Comparison of ENCODE assay signal across 1 cellular context in the genomic region with DNA sequence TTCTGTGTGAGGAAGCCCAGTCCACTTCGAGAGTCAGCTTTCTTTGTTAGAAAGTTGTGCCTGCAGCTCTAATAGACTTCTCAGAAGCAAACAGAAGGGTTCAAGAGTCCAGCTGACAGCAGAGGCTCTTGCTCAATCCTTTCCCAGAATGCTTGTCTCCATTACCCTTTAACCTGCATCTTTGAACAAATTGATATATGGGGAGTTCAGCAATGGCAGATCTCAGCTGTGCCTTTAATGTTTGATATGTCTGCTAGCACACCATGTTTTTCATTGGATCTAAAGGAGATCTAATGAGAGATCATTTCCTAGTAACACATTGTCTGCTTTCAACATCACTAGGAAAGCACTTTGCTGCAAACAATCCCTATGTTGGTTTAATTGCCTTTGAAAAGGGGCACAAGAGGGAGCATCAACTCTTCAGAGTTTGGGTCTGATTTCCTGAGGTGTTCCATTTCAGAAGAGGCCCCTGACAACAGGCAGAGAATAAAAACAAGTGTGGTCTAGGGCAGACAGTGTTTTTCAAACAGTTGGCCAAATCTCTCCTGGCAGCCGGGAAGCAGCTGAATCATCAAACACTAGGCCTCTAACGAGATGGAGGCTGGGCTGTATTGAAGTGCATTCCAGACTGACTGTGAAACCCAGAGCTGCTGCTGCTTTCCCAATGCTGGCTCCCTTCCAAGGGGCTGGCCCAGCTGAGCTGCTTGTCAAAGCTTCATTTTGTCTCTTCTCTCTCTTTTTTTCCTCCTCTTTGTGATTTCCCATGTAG.
A peak's percentile ranks its signal among the peaks of the same experiment; 100 is the strongest.
TF ChIP-seq lines count a peak whose summit lies in the region.

No MANE protein-coding gene starts in this region.

TF ChIP-seq in HepG2, 621 proteins besides CTCF, POLR2A, EP300 and RAD21 (continued from another document):
- TF ChIP-seq, protein P1, sequence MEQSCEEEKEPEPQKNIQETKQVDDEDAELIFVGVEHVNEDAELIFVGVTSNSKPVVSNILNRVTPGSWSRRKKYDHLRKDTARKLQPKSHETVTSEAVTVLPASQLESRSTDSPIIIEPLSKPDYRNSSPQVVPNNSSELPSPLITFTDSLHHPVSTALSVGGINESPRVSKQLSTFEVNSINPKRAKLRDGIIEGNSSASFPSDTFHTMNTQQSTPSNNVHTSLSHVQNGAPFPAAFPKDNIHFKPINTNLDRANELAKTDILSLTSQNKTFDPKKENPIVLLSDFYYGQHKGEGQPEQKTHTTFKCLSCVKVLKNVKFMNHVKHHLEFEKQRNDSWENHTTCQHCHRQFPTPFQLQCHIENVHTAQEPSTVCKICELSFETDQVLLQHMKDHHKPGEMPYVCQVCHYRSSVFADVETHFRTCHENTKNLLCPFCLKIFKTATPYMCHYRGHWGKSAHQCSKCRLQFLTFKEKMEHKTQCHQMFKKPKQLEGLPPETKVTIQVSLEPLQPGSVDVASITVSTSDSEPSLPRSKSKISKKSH (CRISPR knock-in tag; IDR thresholded peaks at IDR 0.05; ENCODE audit: borderline replicate concordance), result no peak
- no peak for TF ChIP-seq GZF1 (CRISPR knock-in tag; IDR thresholded peaks at IDR 0.05)
- TF ChIP-seq PAF1 (CRISPR knock-in tag; IDR thresholded peaks at IDR 0.05), result no peak
- TF ChIP-seq, protein P2, sequence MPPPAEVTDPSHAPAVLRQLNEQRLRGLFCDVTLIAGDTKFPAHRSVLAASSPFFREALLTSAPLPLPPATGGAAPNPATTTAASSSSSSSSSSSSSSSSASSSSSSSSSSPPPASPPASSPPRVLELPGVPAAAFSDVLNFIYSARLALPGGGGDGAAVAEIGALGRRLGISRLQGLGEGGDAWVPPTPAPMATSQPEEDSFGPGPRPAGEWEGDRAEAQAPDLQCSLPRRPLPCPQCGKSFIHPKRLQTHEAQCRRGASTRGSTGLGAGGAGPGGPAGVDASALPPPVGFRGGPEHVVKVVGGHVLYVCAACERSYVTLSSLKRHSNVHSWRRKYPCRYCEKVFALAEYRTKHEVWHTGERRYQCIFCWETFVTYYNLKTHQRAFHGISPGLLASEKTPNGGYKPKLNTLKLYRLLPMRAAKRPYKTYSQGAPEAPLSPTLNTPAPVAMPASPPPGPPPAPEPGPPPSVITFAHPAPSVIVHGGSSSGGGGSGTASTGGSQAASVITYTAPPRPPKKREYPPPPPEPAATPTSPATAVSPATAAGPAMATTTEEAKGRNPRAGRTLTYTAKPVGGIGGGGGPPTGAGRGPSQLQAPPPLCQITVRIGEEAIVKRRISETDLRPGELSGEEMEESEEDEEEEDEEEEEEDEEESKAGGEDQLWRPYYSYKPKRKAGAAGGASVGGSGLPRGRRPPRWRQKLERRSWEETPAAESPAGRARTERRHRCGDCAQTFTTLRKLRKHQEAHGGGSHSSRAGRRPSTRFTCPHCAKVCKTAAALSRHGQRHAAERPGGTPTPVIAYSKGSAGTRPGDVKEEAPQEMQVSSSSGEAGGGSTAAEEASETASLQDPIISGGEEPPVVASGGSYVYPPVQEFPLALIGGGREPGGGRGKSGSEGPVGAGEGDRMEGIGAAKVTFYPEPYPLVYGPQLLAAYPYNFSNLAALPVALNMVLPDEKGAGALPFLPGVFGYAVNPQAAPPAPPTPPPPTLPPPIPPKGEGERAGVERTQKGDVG (CRISPR knock-in tag; IDR thresholded peaks at IDR 0.05; ENCODE audit: borderline replicate concordance), result no peak
- TF ChIP-seq RBM22 (optimal IDR thresholded peaks at IDR 0.05; ENCODE audit: low read length), result no peak
- peak; percentile 94 for TF ChIP-seq CEBPB (IDR thresholded peaks at IDR 0.05; ENCODE audit: borderline replicate concordance, low read depth, low read length)
- TF ChIP-seq, protein P3, sequence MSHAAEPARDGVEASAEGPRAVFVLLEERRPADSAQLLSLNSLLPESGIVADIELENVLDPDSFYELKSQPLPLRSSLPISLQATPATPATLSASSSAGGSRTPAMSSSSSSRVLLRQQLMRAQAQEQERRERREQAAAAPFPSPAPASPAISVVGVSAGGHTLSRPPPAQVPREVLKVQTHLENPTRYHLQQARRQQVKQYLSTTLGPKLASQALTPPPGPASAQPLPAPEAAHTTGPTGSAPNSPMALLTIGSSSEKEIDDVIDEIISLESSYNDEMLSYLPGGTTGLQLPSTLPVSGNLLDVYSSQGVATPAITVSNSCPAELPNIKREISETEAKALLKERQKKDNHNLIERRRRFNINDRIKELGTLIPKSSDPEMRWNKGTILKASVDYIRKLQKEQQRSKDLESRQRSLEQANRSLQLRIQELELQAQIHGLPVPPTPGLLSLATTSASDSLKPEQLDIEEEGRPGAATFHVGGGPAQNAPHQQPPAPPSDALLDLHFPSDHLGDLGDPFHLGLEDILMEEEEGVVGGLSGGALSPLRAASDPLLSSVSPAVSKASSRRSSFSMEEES (CRISPR knock-in tag; IDR thresholded peaks at IDR 0.05), result no peak
TF ChIP-seq in HepG2: peak in this region for 93.
